ENCODE assay signal across 9 cellular contexts in the genomic region with DNA sequence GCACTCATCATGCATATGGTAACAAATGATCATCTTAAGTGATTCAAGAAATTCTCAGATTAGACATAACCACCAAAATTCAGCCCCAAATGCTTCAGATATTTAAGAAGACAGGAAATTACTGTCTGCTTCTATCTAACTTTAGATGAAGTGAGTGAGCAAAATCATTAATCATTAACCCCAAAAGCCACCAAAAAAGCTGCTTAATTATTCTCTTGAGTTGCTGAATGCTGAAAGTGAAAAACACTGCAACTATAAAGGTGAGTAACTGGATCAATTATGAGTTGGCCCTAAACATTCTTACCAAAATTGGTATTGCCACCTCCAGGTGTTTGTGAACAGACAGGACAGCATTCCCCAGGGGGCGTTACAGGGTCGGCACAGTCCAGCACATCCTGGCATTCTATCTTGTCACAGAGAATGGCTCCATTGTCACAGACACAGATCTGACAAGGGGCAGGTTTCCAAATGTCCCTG.
DNase-seq lines count a peak whose midpoint lies in the region; ATAC-seq and TF ChIP-seq lines count a peak whose summit lies in the region.
"Had no signal": no experiment of that assay in that cellular context is flagged by ENCODE, and none has a peak within 500 bp of the region (broad histone marks: within the 10 kb centered on the region; RNA-seq: fewer than 3 reads in every experiment).

No MANE protein-coding gene starts in this region.

- CTCF ChIA-PET in RWPE1 (lab: Yijun Ruan, JAX), result no interaction called here

- H3K4me1 Mint-ChIP-seq in osteocyte (ENCODE audit: unreplicated experiment), result peaks cover 73% of the 10 kb centered on the region

- no peak overlapping the region for H3K4me3 ChIP-seq in lower lobe of right lung

- no peak overlapping the region for H3K27ac ChIP-seq in lower lobe of right lung
- H3K27ac ChIP-seq in RWPE1, result no peak overlapping the region

- H3K9me3 ChIP-seq in lower lobe of right lung, result no peaks in the 10 kb centered on the region

- intact Hi-C loops in lower lobe of right lung (cut with DNase I), result no loop called here

- in situ Hi-C loops in G401 (cut with HindIII; ENCODE audit: low sequenced_read_pairs), result no loop called here

- ATAC-seq in GM19397 (IDR thresholded peaks at IDR 0.05; ENCODE audit: unreplicated experiment) (peak; percentile 97), HG02870 (IDR thresholded peaks at IDR 0.05; ENCODE audit: unreplicated experiment) (peak; percentile 68), lower lobe of right lung (no peak)
- ATAC-seq: natural killer cell treated with Interleukin-12 subunit alpha and Interleukin-12 subunit beta and Interleukin-15 and Interleukin-18, amount 100 ng/mL, for 72 hours had no signal

- H3K27me3 Mint-ChIP-seq in osteocyte (ENCODE audit: unreplicated experiment), result no peaks in the 10 kb centered on the region
- H3K27me3 Mint-ChIP-seq: natural killer cell treated with Interleukin-12 subunit alpha and Interleukin-12 subunit beta and Interleukin-15 and Interleukin-18, amount 100 ng/mL, for 72 hours had no signal

- POLR2A ChIA-PET in RWPE1 (lab: Yijun Ruan, JAX; ENCODE audit: low non-redundant PET), result no interaction called here

- TF ChIP-seq CTCF in osteocyte (IDR thresholded peaks at IDR 0.05), result no peak
- TF ChIP-seq CTCF in lower lobe of right lung (IDR thresholded peaks at IDR 0.05), result no peak
- no peak for TF ChIP-seq CTCF in RWPE1 (conservative IDR thresholded peaks at IDR 0.05; ENCODE audit: low read depth)

- no peak overlapping the region for H3K4me3 Mint-ChIP-seq in osteocyte (ENCODE audit: unreplicated experiment)
- H3K4me3 Mint-ChIP-seq: natural killer cell treated with Interleukin-12 subunit alpha and Interleukin-12 subunit beta and Interleukin-15 and Interleukin-18, amount 100 ng/mL, for 72 hours had no signal

- DNase-seq in NCI-H226 (peak; percentile 19), osteocyte (ENCODE audit: extremely low spot score, unreplicated experiment) (no peak), G401 (ENCODE audit: low spot score) (no peak), lower lobe of right lung (no peak), RWPE1 (ENCODE audit: low spot score) (no peak)
- no peak for DNase-seq in activated effector memory CD4-positive, alpha-beta T cell treated with Interleukin-2 at 50 U/mL for 16 hours

- H3K36me3 ChIP-seq in lower lobe of right lung, result no peaks in the 10 kb centered on the region

- H3K27me3 ChIP-seq in lower lobe of right lung (ENCODE audit: low read depth), result no peaks in the 10 kb centered on the region

- peaks cover 39% of the 10 kb centered on the region for H3K36me3 Mint-ChIP-seq in osteocyte (ENCODE audit: unreplicated experiment)
- H3K36me3 Mint-ChIP-seq: natural killer cell treated with Interleukin-12 subunit alpha and Interleukin-12 subunit beta and Interleukin-15 and Interleukin-18, amount 100 ng/mL, for 72 hours had no signal

- H3K9me3 Mint-ChIP-seq in osteocyte (ENCODE audit: unreplicated experiment), result no peaks in the 10 kb centered on the region
- H3K9me3 Mint-ChIP-seq: natural killer cell treated with Interleukin-12 subunit alpha and Interleukin-12 subunit beta and Interleukin-15 and Interleukin-18, amount 100 ng/mL, for 72 hours had no signal

- H3K4me1 ChIP-seq in lower lobe of right lung, result no peaks in the 10 kb centered on the region

- peak overlapping the region; percentile 78 for H3K27ac Mint-ChIP-seq in osteocyte (ENCODE audit: unreplicated experiment)
- H3K27ac Mint-ChIP-seq: natural killer cell treated with Interleukin-12 subunit alpha and Interleukin-12 subunit beta and Interleukin-15 and Interleukin-18, amount 100 ng/mL, for 72 hours had no signal

Comparison
In these comparisons a context has a peak if more than half of its experiments do, and no peak if none do; other contexts are left out.
1. ATAC-seq: peak in GM19397 (single experiment) and HG02870 (single experiment); none in lower lobe of right lung (0 of 2).